In the genomic region with DNA sequence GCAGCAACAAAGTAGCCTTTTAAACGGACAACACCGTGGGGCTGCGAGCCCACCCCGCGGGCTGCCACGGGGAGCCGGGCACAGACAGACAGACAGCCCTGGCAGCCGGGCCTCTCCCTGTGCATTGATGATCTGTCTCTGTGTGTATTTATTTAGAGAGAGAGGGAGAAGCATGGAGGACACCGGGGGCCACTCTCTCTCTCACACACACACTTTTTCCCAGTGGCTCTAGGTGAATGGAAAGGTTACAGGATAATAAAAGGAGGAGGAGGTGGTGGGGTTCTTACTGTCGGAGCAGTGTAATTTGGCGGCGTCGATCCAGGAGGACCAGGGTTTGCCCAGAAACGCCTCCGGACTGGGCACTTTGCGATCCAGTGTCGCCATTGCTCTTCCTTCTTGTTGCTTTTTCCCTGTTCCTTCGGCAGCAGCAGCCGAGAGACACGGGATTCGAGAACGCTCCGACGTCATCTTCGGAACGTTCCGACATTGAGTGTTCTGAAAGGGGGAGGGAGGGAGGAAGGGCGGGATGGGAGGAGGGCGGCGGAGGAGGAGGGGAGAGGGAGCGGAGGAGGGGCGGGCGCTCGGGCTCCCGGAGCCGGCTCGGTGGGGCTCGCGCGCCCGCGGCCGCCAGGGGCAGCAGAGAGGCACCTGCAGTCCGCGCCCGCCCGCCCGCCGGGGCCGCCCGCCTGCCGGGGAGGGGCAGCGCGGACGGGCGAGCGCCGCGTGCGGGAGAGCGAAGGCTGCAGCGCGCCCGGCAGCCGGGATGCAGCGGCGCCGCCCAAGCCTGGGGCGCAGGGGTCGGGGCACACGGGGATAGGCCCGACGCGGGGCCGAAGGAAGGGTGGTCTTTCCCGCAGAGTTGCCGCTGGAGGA, we compare ENCODE assay signal across 8 cellular contexts. TPM values are rescaled to one million over a fixed set of nuclear protein-coding genes. Genes with fewer than 3 reads are reported as not detected.
DNase-seq lines count a peak whose midpoint lies in the region; ATAC-seq and TF ChIP-seq lines count a peak whose summit lies in the region.

A gene with protein sequence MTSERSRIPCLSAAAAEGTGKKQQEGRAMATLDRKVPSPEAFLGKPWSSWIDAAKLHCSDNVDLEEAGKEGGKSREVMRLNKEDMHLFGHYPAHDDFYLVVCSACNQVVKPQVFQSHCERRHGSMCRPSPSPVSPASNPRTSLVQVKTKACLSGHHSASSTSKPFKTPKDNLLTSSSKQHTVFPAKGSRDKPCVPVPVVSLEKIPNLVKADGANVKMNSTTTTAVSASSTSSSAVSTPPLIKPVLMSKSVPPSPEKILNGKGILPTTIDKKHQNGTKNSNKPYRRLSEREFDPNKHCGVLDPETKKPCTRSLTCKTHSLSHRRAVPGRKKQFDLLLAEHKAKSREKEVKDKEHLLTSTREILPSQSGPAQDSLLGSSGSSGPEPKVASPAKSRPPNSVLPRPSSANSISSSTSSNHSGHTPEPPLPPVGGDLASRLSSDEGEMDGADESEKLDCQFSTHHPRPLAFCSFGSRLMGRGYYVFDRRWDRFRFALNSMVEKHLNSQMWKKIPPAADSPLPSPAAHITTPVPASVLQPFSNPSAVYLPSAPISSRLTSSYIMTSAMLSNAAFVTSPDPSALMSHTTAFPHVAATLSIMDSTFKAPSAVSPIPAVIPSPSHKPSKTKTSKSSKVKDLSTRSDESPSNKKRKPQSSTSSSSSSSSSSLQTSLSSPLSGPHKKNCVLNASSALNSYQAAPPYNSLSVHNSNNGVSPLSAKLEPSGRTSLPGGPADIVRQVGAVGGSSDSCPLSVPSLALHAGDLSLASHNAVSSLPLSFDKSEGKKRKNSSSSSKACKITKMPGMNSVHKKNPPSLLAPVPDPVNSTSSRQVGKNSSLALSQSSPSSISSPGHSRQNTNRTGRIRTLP (minus strand): TSS at position 509 of the 873 bp plus-strand sequence. CDS start 41 bp downstream, at position 468.

- H3K4me3 ChIP-seq in AG10803 (ENCODE audit: low read length) (peak within 1 kb of the TSS; percentile 88), lung (peak within 1 kb of the TSS; percentile 80)

- CTCF ChIA-PET in activated CD8-positive, alpha-beta T cell treated with anti-CD3 and anti-CD28 coated beads, Interleukin-2, amount 10 ng/mL, durations not matched to agents 7 days and 5 days (lab: Charles Lee) = interaction anchor here (0.6 to 2.1 kb wide), 27 partner anchors 9 to 300 kb away, joined by 3 to 14 read pairs (median 3); no protein-coding TSS in a partner anchor

- H3K27ac Mint-ChIP-seq in activated CD8-positive, alpha-beta T cell treated with anti-CD3 and anti-CD28 coated beads, Interleukin-2, amount 10 ng/mL, durations not matched to agents 7 days and 5 days = peak within 1 kb of the TSS; percentile 73

- POLR2A ChIA-PET in activated CD8-positive, alpha-beta T cell treated with anti-CD3 and anti-CD28 coated beads, Interleukin-2, amount 10 ng/mL, durations not matched to agents 7 days and 5 days (lab: Charles Lee) = interaction anchor here (1.2 kb wide), 1 partner anchor 70 kb away, joined by 3 read pairs; no protein-coding TSS in a partner anchor

- H3K36me3 Mint-ChIP-seq in activated CD8-positive, alpha-beta T cell treated with anti-CD3 and anti-CD28 coated beads, Interleukin-2, amount 10 ng/mL, durations not matched to agents 7 days and 5 days (ENCODE audit: low read depth) = no peaks in the 10 kb centered on the region

- H3K4me1 Mint-ChIP-seq in activated CD8-positive, alpha-beta T cell treated with anti-CD3 and anti-CD28 coated beads, Interleukin-2, amount 10 ng/mL, durations not matched to agents 7 days and 5 days (ENCODE audit: low read depth) = peaks cover 20% of the 10 kb centered on the region

- peak; percentile 93 for ATAC-seq in GM19372 (IDR thresholded peaks at IDR 0.05; ENCODE audit: low read depth, unreplicated experiment)
- ATAC-seq in activated CD8-positive, alpha-beta T cell treated with anti-CD3 and anti-CD28 coated beads, Interleukin-2, amount 10 ng/mL, durations not matched to agents 7 days and 5 days = peak; percentile 97
- peak; percentile 98 for ATAC-seq in lung (ENCODE audit: insufficient read depth, low FRiP score)

- WGBS in lung, 2 donors = 0% methylated on average over 57 to 77 of the region's 77 CpGs

- peaks cover 0 to 6% of the 10 kb centered on the region in 2 donors for H3K4me1 ChIP-seq in lung (ENCODE audit: control insufficient read depth in 2 of 2, insufficient read depth in 2 of 2, low read length in 2 of 2)

- TF ChIP-seq CTCF in AG10803 (conservative IDR thresholded peaks at IDR 0.05; ENCODE audit: low read length) = peak; percentile 21
- TF ChIP-seq CTCF in lung (IDR thresholded peaks at IDR 0.05; ENCODE audit: control extremely low read depth, extremely low read depth) = peak; percentile 16

- H3K9me3 ChIP-seq in lung (ENCODE audit: control insufficient read depth in 2 of 2, insufficient read depth in 1 of 2, low read length in 1 of 2) = no peaks in the 10 kb centered on the region

- H3K4me3 Mint-ChIP-seq in activated CD8-positive, alpha-beta T cell treated with anti-CD3 and anti-CD28 coated beads, Interleukin-2, amount 10 ng/mL, durations not matched to agents 7 days and 5 days = peak within 1 kb of the TSS; percentile 89

- H3K9me3 Mint-ChIP-seq in activated CD8-positive, alpha-beta T cell treated with anti-CD3 and anti-CD28 coated beads, Interleukin-2, amount 10 ng/mL, durations not matched to agents 7 days and 5 days (ENCODE audit: insufficient read depth) = no peaks in the 10 kb centered on the region

- H3K27me3 ChIP-seq in lung (ENCODE audit: control insufficient read depth, insufficient read depth) = no peaks in the 10 kb centered on the region

- peak within 1 kb of the TSS; percentile 71 to 92 for H3K27ac ChIP-seq in lung (ENCODE audit: low read depth in 1 of 2, low read length in 1 of 2)

- peaks cover 15% of the 10 kb centered on the region for H3K27me3 Mint-ChIP-seq in activated CD8-positive, alpha-beta T cell treated with anti-CD3 and anti-CD28 coated beads, Interleukin-2, amount 10 ng/mL, durations not matched to agents 7 days and 5 days (ENCODE audit: low read depth)

- H3K36me3 ChIP-seq in lung (ENCODE audit: control insufficient read depth in 2 of 2, insufficient read depth in 2 of 2, low read length in 2 of 2) = no peaks in the 10 kb centered on the region

- DNase-seq in AG10803 (ENCODE audit: low read depth) (peak; percentile 96), HT-29 (ENCODE audit: low spot score) (peak; percentile 99), NK-92 (lab: John Stamatoyannopoulos, UW; ENCODE audit: unreplicated experiment) (peak; percentile 31), lung (ENCODE audit: low spot score) (peak; percentile 93)
- peak; percentile 90 for DNase-seq in activated CD8-positive, alpha-beta T cell treated with anti-CD3 and anti-CD28 coated beads, Interleukin-2, amount 10 ng/mL, durations not matched to agents 7 days and 5 days
- DNase-seq in effector CD4-positive, alpha-beta T cell = peak; percentile 87
- peak; percentile 76 to 90 (median 87) for DNase-seq in stimulated activated CD4-positive, alpha-beta T cell treated with anti-CD3 and anti-CD28 coated beads, TNF-alpha, amount 100 ng/mL, for 1 hour (ENCODE audit: low read depth in 3 of 3, low spot score in 1 of 3)

RNA-seq across cellular contexts. Expression of the gene that starts here (rescaled TPM):
- total RNA-seq in HT-29 (2014; rRNA removed; shearing (Covaris generic)) = 3.8 and 4.0 TPM in 2 replicates
- 1 to 10 TPM; 3.5 to 5.0 TPM for total RNA-seq in activated CD8-positive, alpha-beta T cell treated with anti-CD3 and anti-CD28 coated beads, Interleukin-2, amount 10 ng/mL, durations not matched to agents 7 days and 5 days
- total RNA-seq in lung = 10 to 100 TPM; 12.2 to 22.5 TPM
- polyA plus RNA-seq in lung = 1 to 10 TPM; 4.2 to 4.8 TPM

Comparison
In these comparisons a context has a peak if more than half of its experiments do, and no peak if none do; other contexts are left out.
1. Peak in every context shown above with its lines: DNase-seq, ATAC-seq, H3K4me3 ChIP-seq and H3K27ac ChIP-seq.
2. DNase-seq: peak in every context shown above with its lines; median percentile 99 in HT-29; 96 in AG10803; 93 in lung; 90 in activated CD8-positive, alpha-beta T cell treated with anti-CD3 and anti-CD28 coated beads, Interleukin-2, amount 10 ng/mL, durations not matched to agents 7 days and 5 days; 87 in effector CD4-positive, alpha-beta T cell; 87 in stimulated activated CD4-positive, alpha-beta T cell treated with anti-CD3 and anti-CD28 coated beads, TNF-alpha, amount 100 ng/mL, for 1 hour; 31 in NK-92.